In genomic region chr2:194253528-194254259, GRCh38 we compare ENCODE assay signal across 1 cellular context.
A peak's percentile ranks its signal among the peaks of the same experiment; 100 is the strongest.
TF ChIP-seq lines count a peak whose summit lies in the region.

No MANE protein-coding gene starts in this region.

TF ChIP-seq in GM12878, 131 proteins besides CTCF, POLR2A, EP300 and RAD21 (continued from another document):
- no peak for TF ChIP-seq REST (IDR thresholded peaks at IDR 0.05; ENCODE audit: low read depth, low read length)
- TF ChIP-seq ATF2 (IDR thresholded peaks at IDR 0.05; ENCODE audit: low read length): peak; percentile 53; the same call in 1 of the 2 replicates
- no peak for TF ChIP-seq CHD1 (IDR thresholded peaks at IDR 0.05; ENCODE audit: low read depth, low read length)
- no peak for TF ChIP-seq TBL1XR1 (IDR thresholded peaks at IDR 0.05; ENCODE audit: low read depth, low read length)
- no peak for TF ChIP-seq ZSCAN29 (IDR thresholded peaks at IDR 0.05)
- no peak for TF ChIP-seq HDGF (IDR thresholded peaks at IDR 0.05)
- no peak for TF ChIP-seq ESRRA (IDR thresholded peaks at IDR 0.05; ENCODE audit: low read length)
- TF ChIP-seq MEF2B (IDR thresholded peaks at IDR 0.05; ENCODE audit: partially characterized antibody, poor library complexity, severe bottlenecking): peak; percentile 66
